ENCODE assay signal across 1 cellular context in the genomic region with DNA sequence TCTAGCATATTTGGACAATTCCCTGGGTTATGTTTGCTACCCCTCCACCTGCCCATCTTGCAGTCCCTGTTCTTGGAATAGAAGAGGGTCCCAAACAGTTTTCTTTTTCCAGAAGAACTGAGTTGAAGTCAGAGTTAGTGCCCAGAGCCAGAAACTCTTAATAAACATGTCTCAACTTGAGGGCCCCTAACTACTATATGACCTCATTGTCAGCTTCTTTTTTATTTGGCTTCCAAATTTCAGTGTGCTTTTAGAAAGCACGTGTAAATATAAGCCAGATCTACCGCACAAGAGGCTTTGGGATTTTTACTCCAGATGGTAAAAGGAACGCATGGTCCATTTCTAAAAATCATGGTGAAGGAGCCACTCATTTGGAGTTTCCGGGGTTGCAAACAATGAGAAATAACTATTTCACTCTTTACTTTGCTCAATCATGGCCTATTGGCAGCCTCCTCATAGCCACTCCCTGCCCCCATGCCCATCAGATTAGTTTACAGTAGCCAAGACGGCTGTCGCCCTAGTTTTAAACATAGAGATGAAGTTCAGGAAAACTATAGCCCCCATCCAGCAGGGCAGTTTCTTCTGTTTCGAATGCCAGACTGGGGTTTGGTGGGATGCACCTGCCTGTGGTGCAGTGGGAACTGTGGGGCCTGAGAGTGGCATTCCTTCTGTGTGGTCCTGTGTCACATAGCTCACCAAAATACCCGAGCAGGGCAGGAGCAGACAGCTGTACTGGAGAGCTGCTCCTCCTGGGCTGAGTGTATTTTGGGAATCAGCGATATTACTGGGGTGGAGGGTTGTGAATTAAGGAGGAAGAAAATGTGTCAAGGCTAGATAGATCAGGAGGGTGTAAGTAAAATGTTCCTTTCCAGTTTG.
TF ChIP-seq lines count a peak whose summit lies in the region.

No MANE protein-coding gene starts in this region.

TF ChIP-seq in A549, 52 proteins besides CTCF, POLR2A, EP300 and RAD21:
- TF ChIP-seq, protein P1, sequence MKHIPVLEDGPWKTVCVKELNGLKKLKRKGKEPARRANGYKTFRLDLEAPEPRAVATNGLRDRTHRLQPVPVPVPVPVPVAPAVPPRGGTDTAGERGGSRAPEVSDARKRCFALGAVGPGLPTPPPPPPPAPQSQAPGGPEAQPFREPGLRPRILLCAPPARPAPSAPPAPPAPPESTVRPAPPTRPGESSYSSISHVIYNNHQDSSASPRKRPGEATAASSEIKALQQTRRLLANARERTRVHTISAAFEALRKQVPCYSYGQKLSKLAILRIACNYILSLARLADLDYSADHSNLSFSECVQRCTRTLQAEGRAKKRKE (CRISPR knock-in tag; IDR thresholded peaks at IDR 0.05; ENCODE audit: low read depth), result no peak
- TF ChIP-seq KDM1A (IDR thresholded peaks at IDR 0.05; ENCODE audit: low read depth), result no peak
- no peak for TF ChIP-seq CHD2 (IDR thresholded peaks at IDR 0.05; ENCODE audit: low read length, partially characterized antibody)
- TF ChIP-seq ZSCAN20 (CRISPR knock-in tag; IDR thresholded peaks at IDR 0.05), result no peak
- TF ChIP-seq RFX5 (IDR thresholded peaks at IDR 0.05), result no peak
- no peak for TF ChIP-seq JUN (IDR thresholded peaks at IDR 0.05)
- TF ChIP-seq, protein P2, sequence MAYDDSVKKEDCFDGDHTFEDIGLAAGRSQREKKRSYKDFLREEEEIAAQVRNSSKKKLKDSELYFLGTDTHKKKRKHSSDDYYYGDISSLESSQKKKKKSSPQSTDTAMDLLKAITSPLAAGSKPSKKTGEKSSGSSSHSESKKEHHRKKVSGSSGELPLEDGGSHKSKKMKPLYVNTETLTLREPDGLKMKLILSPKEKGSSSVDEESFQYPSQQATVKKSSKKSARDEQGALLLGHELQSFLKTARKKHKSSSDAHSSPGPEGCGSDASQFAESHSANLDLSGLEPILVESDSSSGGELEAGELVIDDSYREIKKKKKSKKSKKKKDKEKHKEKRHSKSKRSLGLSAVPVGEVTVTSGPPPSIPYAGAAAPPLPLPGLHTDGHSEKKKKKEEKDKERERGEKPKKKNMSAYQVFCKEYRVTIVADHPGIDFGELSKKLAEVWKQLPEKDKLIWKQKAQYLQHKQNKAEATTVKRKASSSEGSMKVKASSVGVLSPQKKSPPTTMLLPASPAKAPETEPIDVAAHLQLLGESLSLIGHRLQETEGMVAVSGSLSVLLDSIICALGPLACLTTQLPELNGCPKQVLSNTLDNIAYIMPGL (CRISPR knock-in tag; IDR thresholded peaks at IDR 0.05; ENCODE audit: borderline replicate concordance), result no peak
- no peak for TF ChIP-seq MAZ (IDR thresholded peaks at IDR 0.05; ENCODE audit: borderline replicate concordance, low read depth, low read length)
- TF ChIP-seq SREBF2 (IDR thresholded peaks at IDR 0.05), result no peak
- TF ChIP-seq CEBPB (IDR thresholded peaks at IDR 0.05), result no peak
- TF ChIP-seq ZFP36 (IDR thresholded peaks at IDR 0.05; ENCODE audit: borderline replicate concordance, partially characterized antibody), result no peak
- no peak for TF ChIP-seq FOSL2 (IDR thresholded peaks at IDR 0.05)
- TF ChIP-seq FOSL2 (CRISPR knock-in tag; IDR thresholded peaks at IDR 0.05), result no peak
- TF ChIP-seq HOXA7 (CRISPR knock-in tag; IDR thresholded peaks at IDR 0.05), result no peak
- TF ChIP-seq SMC3 (IDR thresholded peaks at IDR 0.05), result no peak
- no peak for TF ChIP-seq ZC3H11A (IDR thresholded peaks at IDR 0.05)
- TF ChIP-seq ZNF302 (CRISPR knock-in tag; IDR thresholded peaks at IDR 0.05), result no peak
- TF ChIP-seq CBX2 (IDR thresholded peaks at IDR 0.05; ENCODE audit: borderline replicate concordance, low read depth), result no peak
